In genomic region chr2:2455151-2455550, GRCh38 we compare ENCODE assay signal across 23 cellular contexts.
"Had no signal": no experiment of that assay in that cellular context is flagged by ENCODE, and none has a peak within 500 bp of the region (broad histone marks: within the 10 kb centered on the region; RNA-seq: fewer than 3 reads in every experiment).

No MANE protein-coding gene starts in this region.

- H3K9me3 Mint-ChIP-seq: activated CD8-positive, alpha-beta T cell treated with anti-CD3 and anti-CD28 coated beads for 36 hours; activated naive CD4-positive, alpha-beta T cell treated with anti-CD3 and anti-CD28 coated beads, Interleukin-2, amount 10 ng/mL, durations not matched to agents 7 days and 5 days; activated naive CD8-positive, alpha-beta T cell treated with anti-CD3 and anti-CD28 coated beads for 36 hours; activated T-cell treated with anti-CD3 and anti-CD28 coated beads, Interleukin-2, amount 50 U/mL, for 72 hours; activated T-helper 2 cell treated with anti-CD3 and anti-CD28 coated beads, Interferon-gamma antibody, Interleukin-2, Interleukin-4, amounts not matched to agents 10 μg/mL and 5 μg/mL and 100 μg/mL, durations not matched to agents 14 hours and 24 hours and 36 hours had no signal

- H3K27ac ChIP-seq: SK-N-MC had no signal

- FAIRE-seq: K562 had no signal

- DNase-seq: activated CD4-positive, alpha-beta T cell treated with anti-CD3 and anti-CD28 coated beads for 4 hours; activated CD8-positive, alpha-beta memory T cell treated with anti-CD3 and anti-CD28 coated beads, Interleukin-2, amount 50 U/mL, for 4 hours; activated CD8-positive, alpha-beta T cell treated with anti-CD3 and anti-CD28 coated beads for 36 hours; activated gamma-delta T cell treated with Interleukin-2 at 50 U/mL for 16 hours; activated naive CD4-positive, alpha-beta T cell treated with anti-CD3 and anti-CD28 coated beads, Interleukin-2, amount 10 ng/mL, durations not matched to agents 7 days and 5 days; activated naive CD8-positive, alpha-beta T cell treated with anti-CD3 and anti-CD28 coated beads for 36 hours; activated T-cell treated with anti-CD3 and anti-CD28 coated beads, Interleukin-2, amount 50 U/mL, for 72 hours; caudate nucleus; Karpas-422; NCI-H1048; NCI-H1417; NCI-H1694 treated with DMSO at 0.1 percent for 48 hours; NCI-H2029 treated with DMSO at 0.1 percent for 48 hours; NCI-H345; NCI-H510A treated with DMSO at 0.1 percent for 48 hours; NCI-H69; NK-92 treated with Interleukin-12 subunit alpha and Interleukin-12 subunit beta, amount 100 ng/mL, for 24 hours; T-helper 1 cell had no signal

- H3K4me3 ChIP-seq: K562, SK-N-MC had no signal

- H3K36me3 Mint-ChIP-seq: activated naive CD4-positive, alpha-beta T cell treated with anti-CD3 and anti-CD28 coated beads, Interleukin-2, amount 10 ng/mL, durations not matched to agents 7 days and 5 days; activated naive CD8-positive, alpha-beta T cell treated with anti-CD3 and anti-CD28 coated beads for 36 hours had no signal

- ATAC-seq: activated CD4-positive, CD25-positive, alpha-beta regulatory T cell treated with anti-CD3 and anti-CD28 coated beads, Interleukin-2, amount 50 U/mL, for 24 hours; activated CD8-positive, alpha-beta T cell treated with anti-CD3 and anti-CD28 coated beads for 36 hours; activated T-cell treated with anti-CD3 and anti-CD28 coated beads, Interleukin-2, amount 50 U/mL, for 72 hours; K562; Right ventricle myocardium inferior had no signal

- H3K4me1 Mint-ChIP-seq: activated naive CD4-positive, alpha-beta T cell treated with anti-CD3 and anti-CD28 coated beads, Interleukin-2, amount 10 ng/mL, durations not matched to agents 7 days and 5 days; activated naive CD8-positive, alpha-beta T cell treated with anti-CD3 and anti-CD28 coated beads for 36 hours had no signal

- H3K27me3 Mint-ChIP-seq: activated CD8-positive, alpha-beta T cell treated with anti-CD3 and anti-CD28 coated beads for 36 hours; activated naive CD4-positive, alpha-beta T cell treated with anti-CD3 and anti-CD28 coated beads, Interleukin-2, amount 10 ng/mL, durations not matched to agents 7 days and 5 days had no signal

- H3K4me3 Mint-ChIP-seq: activated CD8-positive, alpha-beta T cell treated with anti-CD3 and anti-CD28 coated beads for 36 hours; activated naive CD4-positive, alpha-beta T cell treated with anti-CD3 and anti-CD28 coated beads, Interleukin-2, amount 10 ng/mL, durations not matched to agents 7 days and 5 days; activated naive CD8-positive, alpha-beta T cell treated with anti-CD3 and anti-CD28 coated beads for 36 hours; activated T-cell treated with anti-CD3 and anti-CD28 coated beads, Interleukin-2, amount 50 U/mL, for 72 hours had no signal

- H3K27ac Mint-ChIP-seq: activated CD8-positive, alpha-beta T cell treated with anti-CD3 and anti-CD28 coated beads for 36 hours; activated naive CD4-positive, alpha-beta T cell treated with anti-CD3 and anti-CD28 coated beads, Interleukin-2, amount 10 ng/mL, durations not matched to agents 7 days and 5 days; activated naive CD8-positive, alpha-beta T cell treated with anti-CD3 and anti-CD28 coated beads for 36 hours; activated T-cell treated with anti-CD3 and anti-CD28 coated beads, Interleukin-2, amount 50 U/mL, for 72 hours; activated T-helper 2 cell treated with anti-CD3 and anti-CD28 coated beads, Interferon-gamma antibody, Interleukin-2, Interleukin-4, amounts not matched to agents 10 μg/mL and 5 μg/mL and 100 μg/mL, durations not matched to agents 14 hours and 24 hours and 36 hours had no signal
